Comparison of ENCODE assay signal across 9 cellular contexts in genomic region chr6:155186052-155186658, GRCh38.
A peak's percentile ranks its signal among the peaks of the same experiment; 100 is the strongest.
DNase-seq lines count a peak whose midpoint lies in the region; ATAC-seq and TF ChIP-seq lines count a peak whose summit lies in the region.
"Had no signal": no experiment of that assay in that cellular context is flagged by ENCODE, and none has a peak within 500 bp of the region (broad histone marks: within the 10 kb centered on the region; RNA-seq: fewer than 3 reads in every experiment).

No MANE protein-coding gene starts in this region.

- H3K79me2 ChIP-seq in DOHH2 (ENCODE audit: control insufficient read depth, low read length) (0 out of 2 replicates have a peak, but pooled peaks cover 3% of the 10 kb centered on the region), osteoblast (ENCODE audit: insufficient read depth, low read length) (peaks cover 4% of the 10 kb centered on the region)

- peak overlapping the region; percentile 81; the same call in 1 of the 2 replicates for H4K5ac ChIP-seq in IMR-90 (ENCODE audit: low read depth, low read length)

- H2BK15ac ChIP-seq in IMR-90 (ENCODE audit: low read depth, low read length) = peak overlapping the region; percentile 62; the same call in 1 of the 3 replicates

- H2AFZ ChIP-seq in IMR-90 (replicated peaks; ENCODE audit: low read length, poor library complexity) (peak overlapping the region; percentile 69), osteoblast (ENCODE audit: low read length) (peak overlapping the region; percentile 67)

- H4K20me1 ChIP-seq in DOHH2 (ENCODE audit: control insufficient read depth, insufficient read depth, low read depth, low read length) (no peaks in the 10 kb centered on the region), IMR-90 (ENCODE audit: insufficient read depth, low read length) (no peaks in the 10 kb centered on the region), osteoblast (ENCODE audit: insufficient read depth, low read length) (no peaks in the 10 kb centered on the region)

- H3K4me2 ChIP-seq in DOHH2 (ENCODE audit: low read length) = peak overlapping the region; percentile 34; the same call in 1 of the 2 replicates
- peak overlapping the region; percentile 8; the same call in 1 of the 2 replicates for H3K4me2 ChIP-seq in IMR-90 (ENCODE audit: low read depth, low read length)
- H3K4me2 ChIP-seq in osteoblast (ENCODE audit: insufficient read depth, low read length) = peak overlapping the region; percentile 62

- H3K18ac ChIP-seq in IMR-90 (ENCODE audit: low read depth, low read length) = peak overlapping the region; percentile 69

- peak overlapping the region; percentile 35; the same call in 1 of the 2 replicates for H3K23ac ChIP-seq in IMR-90 (ENCODE audit: low read depth, low read length)

- POLR2A ChIA-PET in IMR-90 (lab: Charles Lee; ENCODE audit: unreplicated experiment) = no interaction called here

- H2BK120ac ChIP-seq in IMR-90 (ENCODE audit: low read depth, low read length) = peak overlapping the region; percentile 64

- H3K56ac ChIP-seq in IMR-90 (ENCODE audit: extremely low read depth, insufficient read depth, low read length) = no peak overlapping the region

- no peaks in the 10 kb centered on the region for H3K27me3 Mint-ChIP-seq in activated naive CD4-positive, alpha-beta T cell treated with anti-CD3 and anti-CD28 coated beads for 36 hours (ENCODE audit: low read depth)

- H3K4ac ChIP-seq in IMR-90 (ENCODE audit: low read depth, low read length) = peak overlapping the region; percentile 63

- peak overlapping the region; percentile 94 for H3K27ac Mint-ChIP-seq in activated naive CD4-positive, alpha-beta T cell treated with anti-CD3 and anti-CD28 coated beads for 36 hours
- H3K27ac Mint-ChIP-seq: progenitor cell of endocrine pancreas had no signal

- DNase-seq in IMR-90 = peak; percentile 23
- peak; percentile 85 for DNase-seq in activated naive CD4-positive, alpha-beta T cell treated with anti-CD3 and anti-CD28 coated beads for 36 hours
- no peak for DNase-seq in osteoblast (ENCODE audit: insufficient read length, low spot score, missing footprints)
- no peak for DNase-seq in NCI-H2196 (lab: John Stamatoyannopoulos, UW; ENCODE audit: unreplicated experiment)
- no peak for DNase-seq in tibial nerve (ENCODE audit: low spot score in 2 of 2)
- no peak for DNase-seq in medulla oblongata (ENCODE audit: extremely low spot score)

- H3K4me3 Mint-ChIP-seq in activated naive CD4-positive, alpha-beta T cell treated with anti-CD3 and anti-CD28 coated beads for 36 hours = peak overlapping the region; percentile 34

- peak overlapping the region; percentile 39 to 74; a peak in 2 of 4 replicates for H4K8ac ChIP-seq in IMR-90 (ENCODE audit: low read depth in 2 of 2, low read length in 2 of 2)

- ATAC-seq in IMR-90 (ENCODE audit: low read depth) (no peak), HG03095 (IDR thresholded peaks at IDR 0.05; ENCODE audit: unreplicated experiment) (no peak)

- peak overlapping the region; percentile 9; the same call in 1 of the 2 replicates for H2AK5ac ChIP-seq in IMR-90 (ENCODE audit: low read depth, low read length)

- no peaks in the 10 kb centered on the region for H3F3A ChIP-seq in DOHH2 (ENCODE audit: control insufficient read depth, insufficient read depth)

- H3K9ac ChIP-seq in IMR-90 (ENCODE audit: low read depth, low read length) = no peak overlapping the region

- TF ChIP-seq RAD21 in IMR-90 (IDR thresholded peaks at IDR 0.05; ENCODE audit: low read length) = no peak

- no TSS peak for BruUV-seq in IMR-90 (replicated peaks; lab: Mats Ljungman, UMichigan)

- no peaks in the 10 kb centered on the region for H3K36me3 Mint-ChIP-seq in activated naive CD4-positive, alpha-beta T cell treated with anti-CD3 and anti-CD28 coated beads for 36 hours (ENCODE audit: low read depth)

- peak overlapping the region; percentile 51 for H2AK9ac ChIP-seq in IMR-90 (replicated peaks; ENCODE audit: low read depth, low read length, poor library complexity)

- intact Hi-C loops in IMR-90 (cut with micrococcal nuclease) = no loop called here
- intact Hi-C loops in activated naive CD4-positive, alpha-beta T cell treated with anti-CD3 and anti-CD28 coated beads for 36 hours (cut with micrococcal nuclease) = loop anchor here (1.0 to 5.0 kb wide), 9 partner anchors 15 to 1211 kb away; partner anchors contain the start of genes SCAF8 and TFB1M

- H3K9me2 ChIP-seq in DOHH2 (replicated peaks; ENCODE audit: control insufficient read depth, low read length) = no peaks in the 10 kb centered on the region

- peak overlapping the region; percentile 85 for H2BK20ac ChIP-seq in IMR-90 (ENCODE audit: low read depth, low read length)

- WGBS in IMR-90 (ENCODE audit: extremely low coverage in 2 of 2, insufficient read length in 1 of 2), 2 experiments = 33% methylated on average over 1 of the region's 6 CpGs; no CpG with 5 or more reads in 1 of the 2 experiments
- WGBS in tibial nerve, 2 donors = 64 to 72% methylated on average over 6 of the region's 6 CpGs

- H3K4me1 Mint-ChIP-seq in activated naive CD4-positive, alpha-beta T cell treated with anti-CD3 and anti-CD28 coated beads for 36 hours (ENCODE audit: low read depth) = peaks cover 58% of the 10 kb centered on the region

- TF ChIP-seq EP300 in tibial nerve (IDR thresholded peaks at IDR 0.05) = no peak

- H3K14ac ChIP-seq in IMR-90 (replicated peaks; ENCODE audit: low read depth, low read length) = peak overlapping the region; percentile 75

- 0 out of 4 replicates have a peak, but pooled peaks cover 0 to 4% of the 10 kb centered on the region in 2 experiments for H3K79me1 ChIP-seq in IMR-90 (ENCODE audit: low read depth in 1 of 2, low read length in 2 of 2)

- no peak for TF ChIP-seq POLR2A in IMR-90 (IDR thresholded peaks at IDR 0.05; ENCODE audit: low read depth, low read length)
- no peak for TF ChIP-seq POLR2A in tibial nerve (IDR thresholded peaks at IDR 0.05)

- H3K9me3 ChIP-seq in DOHH2 (ENCODE audit: control insufficient read depth, insufficient read depth, low read length) = no peaks in the 10 kb centered on the region
- H3K9me3 ChIP-seq in IMR-90 (ENCODE audit: control insufficient read depth, insufficient read depth, low read length) = no peaks in the 10 kb centered on the region
- no peaks in the 10 kb centered on the region for H3K9me3 ChIP-seq in osteoblast (ENCODE audit: low read depth, low read length)
- no peaks in the 10 kb centered on the region for H3K9me3 ChIP-seq in tibial nerve

- H3K9me1 ChIP-seq in IMR-90 (ENCODE audit: insufficient read depth, low read length) = peaks cover 18% of the 10 kb centered on the region

- in situ Hi-C loops in IMR-90 (cut with MboI; ENCODE audit: low sequenced_read_pairs) = loop anchor here (10.0 kb wide), 1 partner anchor 309 kb away; no protein-coding TSS in a partner anchor

- dilution Hi-C loops in IMR-90 (cut with HindIII; ENCODE audit: low sequenced_read_pairs, unreplicated experiment) = no loop called here

- H4K91ac ChIP-seq in IMR-90 (ENCODE audit: insufficient read depth, low read depth, low read length) = peak overlapping the region; percentile 70

- H3K27ac ChIP-seq in DOHH2 (ENCODE audit: low read depth, low read length) (no peak overlapping the region), IMR-90 (ENCODE audit: insufficient read depth, low read length) (no peak overlapping the region), osteoblast (ENCODE audit: low read depth, low read length) (peak overlapping the region; percentile 69), tibial nerve (no peak overlapping the region)

- no peaks in the 10 kb centered on the region for H3K36me3 ChIP-seq in DOHH2 (ENCODE audit: control insufficient read depth, low read length)
- no peaks in the 10 kb centered on the region for H3K36me3 ChIP-seq in IMR-90 (ENCODE audit: control insufficient read depth, insufficient read depth, low read length)
- H3K36me3 ChIP-seq in osteoblast (ENCODE audit: insufficient read depth, low read length) = peaks cover 23% of the 10 kb centered on the region
- no peaks in the 10 kb centered on the region for H3K36me3 ChIP-seq in tibial nerve

- H2BK5ac ChIP-seq in IMR-90 (ENCODE audit: low read depth, low read length, poor library complexity, severe bottlenecking) = no peak overlapping the region

- H3K4me3 ChIP-seq in DOHH2 (ENCODE audit: low read length) (no peak overlapping the region), IMR-90 (ENCODE audit: insufficient read depth, low read depth, low read length) (no peak overlapping the region), osteoblast (ENCODE audit: insufficient read depth, low read length) (no peak overlapping the region), tibial nerve (no peak overlapping the region)

- H3K27me3 ChIP-seq in DOHH2 (ENCODE audit: control insufficient read depth, low read length) (no peaks in the 10 kb centered on the region), IMR-90 (ENCODE audit: control insufficient read depth, insufficient read depth, low read length) (no peaks in the 10 kb centered on the region), osteoblast (ENCODE audit: insufficient read depth, low read length) (no peaks in the 10 kb centered on the region), tibial nerve (no peaks in the 10 kb centered on the region)

- H3K4me1 ChIP-seq in DOHH2 (ENCODE audit: control insufficient read depth, low read length) (peaks cover 47% of the 10 kb centered on the region), IMR-90 (ENCODE audit: control insufficient read depth, insufficient read depth, low read length) (peaks cover 19% of the 10 kb centered on the region), osteoblast (ENCODE audit: insufficient read depth, low read length) (peaks cover 37% of the 10 kb centered on the region), tibial nerve (peaks cover 0 to 53% (median 12%) of the 10 kb centered on the region in 4 donors)

- CTCF ChIA-PET in IMR-90 (lab: Yijun Ruan, JAX) = no interaction called here
- CTCF ChIA-PET in activated naive CD4-positive, alpha-beta T cell treated with anti-CD3 and anti-CD28 coated beads for 36 hours (lab: Charles Lee) = interaction anchor here (0.9 to 1.5 kb wide), 3 partner anchors 9 to 260 kb away, joined by 4 read pairs; no protein-coding TSS in a partner anchor

- H3K9me3 Mint-ChIP-seq in activated naive CD4-positive, alpha-beta T cell treated with anti-CD3 and anti-CD28 coated beads for 36 hours = no peaks in the 10 kb centered on the region

- TF ChIP-seq CTCF in DOHH2 (IDR thresholded peaks at IDR 0.05; ENCODE audit: low read depth, low read length, poor library complexity, severe bottlenecking) (no peak), IMR-90 (conservative IDR thresholded peaks at IDR 0.05; ENCODE audit: low read depth, low read length) (no peak), osteoblast (IDR thresholded peaks at IDR 0.05; ENCODE audit: extremely low read depth, low read depth, low read length) (no peak), tibial nerve (IDR thresholded peaks at IDR 0.05) (no peak)

Comparison
In these comparisons a context has a peak if more than half of its experiments do, and no peak if none do; other contexts are left out.
1. H3K4me2 ChIP-seq: peak in every context shown above with its lines; median percentile 62 in osteoblast; 34 in DOHH2; 8 in IMR-90.
2. DNase-seq: peak in IMR-90 (single experiment) and activated naive CD4-positive, alpha-beta T cell treated with anti-CD3 and anti-CD28 coated beads for 36 hours (single experiment); none in osteoblast (single experiment), NCI-H2196 (single experiment), tibial nerve (0 of 2) and medulla oblongata (single experiment).